In the genomic region with DNA sequence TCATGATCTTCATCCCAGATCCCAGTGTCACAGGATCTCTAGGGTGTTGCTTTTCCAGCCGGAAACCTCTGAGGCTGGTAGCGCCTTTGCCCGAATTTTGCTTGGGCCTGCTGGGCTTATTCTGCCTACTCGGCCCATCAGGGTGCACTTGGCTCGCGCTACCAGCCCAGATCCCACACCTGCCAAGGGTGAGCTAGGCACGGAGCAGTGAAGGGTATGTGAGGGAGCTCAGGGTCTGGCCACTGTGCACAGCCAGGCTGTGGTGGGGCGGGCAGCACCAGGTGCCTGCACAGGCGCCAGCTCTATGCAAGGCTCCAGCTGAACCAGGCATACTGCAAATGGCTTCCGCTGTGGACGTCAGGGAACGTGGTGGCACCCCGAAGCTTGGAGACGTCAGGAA, we compare ENCODE assay signal across 28 cellular contexts.
"Had no signal": no experiment of that assay in that cellular context is flagged by ENCODE, and none has a peak within 500 bp of the region (broad histone marks: within the 10 kb centered on the region; RNA-seq: fewer than 3 reads in every experiment).

No MANE protein-coding gene starts in this region.

- H3K4me2 ChIP-seq: neural progenitor cell had no signal

- ATAC-seq: left colon; left lung; natural killer cell; pancreas; right cardiac atrium; sciatic nerve; stimulated activated naive B cell treated with anti-CD40 and anti-IgM and Interleukin-4, amounts not matched to agents 10 μg/mL and 1 μg/mL and 100 μg/mL, for 72 hours had no signal

- H3K4me1 ChIP-seq: left lung, lower lobe of right lung, pancreas, prostate gland, suprapubic skin, tibial nerve, vagina had no signal

- H3K9ac ChIP-seq: neural progenitor cell had no signal

- H3K4me3 ChIP-seq: left lung, lower lobe of right lung, neural progenitor cell, pancreas, prostate gland, skin epidermis, suprapubic skin, thoracic aorta, tibial nerve, vagina had no signal

- H3K9me3 ChIP-seq: pancreas, prostate gland, suprapubic skin, thoracic aorta, tibial nerve, vagina had no signal

- DNase-seq: hypothalamus; immature natural killer cell; kidney; left colon; left lung; lower lobe of right lung; mammary epithelial cell; mesendoderm; naive B cell; natural killer cell; nephron progenitor cell; pancreas; posterior cingulate gyrus; retina; right cardiac atrium; stimulated activated CD4-positive, alpha-beta T cell treated with anti-CD3 and anti-CD28 coated beads, Interleukin-12 subunit alpha, Interleukin-12 subunit beta, amount 100 ng/mL, for 4 hours; stimulated activated CD4-positive, alpha-beta T cell treated with anti-CD3 and anti-CD28 coated beads, Interleukin-15, amount 100 ng/mL, for 24 hours; stimulated activated CD4-positive, alpha-beta T cell treated with anti-CD3 and anti-CD28 coated beads, Interleukin-2, amount 100 ng/mL, for 24 hours; stimulated activated CD4-positive, alpha-beta T cell treated with anti-CD3 and anti-CD28 coated beads, Interleukin-4, amount 100 ng/mL, for 1 hour; stimulated activated naive B cell treated with anti-CD40 and anti-IgM and Interleukin-4, amounts not matched to agents 10 μg/mL and 1 μg/mL and 100 μg/mL, for 72 hours had no signal

- H3K36me3 ChIP-seq: left lung, lower lobe of right lung, neural progenitor cell, pancreas, prostate gland, suprapubic skin, thoracic aorta, tibial nerve, vagina had no signal

- H2AFZ ChIP-seq: neural progenitor cell had no signal

- H3K27me3 ChIP-seq: left lung, neural progenitor cell, pancreas, suprapubic skin, tibial nerve, vagina had no signal

- H3K27ac ChIP-seq: left lung, lower lobe of right lung, neural progenitor cell, pancreas, prostate gland, skin epidermis, suprapubic skin, thoracic aorta, tibial nerve, vagina had no signal
